2 cellular contexts compared by ENCODE assay signal in genomic region chr12:66441905-66442559, GRCh38.
TF ChIP-seq lines count a peak whose summit lies in the region.

No MANE protein-coding gene starts in this region.

TF ChIP-seq in GM23338, 12 proteins besides CTCF, POLR2A, EP300 and RAD21:
- TF ChIP-seq ZNF331 (CRISPR knock-in tag; IDR thresholded peaks at IDR 0.05; ENCODE audit: low read depth): no peak
- no peak for TF ChIP-seq REST (IDR thresholded peaks at IDR 0.05; ENCODE audit: unreplicated experiment)
- no peak for TF ChIP-seq EZH2phosphoT487 (IDR thresholded peaks at IDR 0.05; ENCODE audit: unreplicated experiment)
- TF ChIP-seq ZNF462 (CRISPR knock-in tag; IDR thresholded peaks at IDR 0.05): peak; percentile 39; the same call in 1 of the 2 replicates
TF ChIP-seq in GM23338: peak in this region for 1.

TF ChIP-seq in H1, 55 proteins besides CTCF, POLR2A, EP300 and RAD21:
- no peak for TF ChIP-seq POU5F1 (IDR thresholded peaks at IDR 0.05; ENCODE audit: low read depth, low read length)
- 0 out of 2 replicates have a peak, but pooled peaks have one; percentile 51 for TF ChIP-seq TEAD4 (IDR thresholded peaks at IDR 0.05; ENCODE audit: low read depth, low read length)
- no peak for TF ChIP-seq SP4 (IDR thresholded peaks at IDR 0.05; ENCODE audit: low read length)
- TF ChIP-seq KDM4A (IDR thresholded peaks at IDR 0.05; ENCODE audit: low read depth, low read length, severe bottlenecking): no peak
- no peak for TF ChIP-seq FOSL1 (IDR thresholded peaks at IDR 0.05; ENCODE audit: insufficient read depth, low read depth, low read length)
- TF ChIP-seq USF2 (IDR thresholded peaks at IDR 0.05; ENCODE audit: low read length): no peak
- no peak for TF ChIP-seq SP2 (IDR thresholded peaks at IDR 0.05; ENCODE audit: low read length)
